ENCODE assay signal across 17 cellular contexts in the genomic region with DNA sequence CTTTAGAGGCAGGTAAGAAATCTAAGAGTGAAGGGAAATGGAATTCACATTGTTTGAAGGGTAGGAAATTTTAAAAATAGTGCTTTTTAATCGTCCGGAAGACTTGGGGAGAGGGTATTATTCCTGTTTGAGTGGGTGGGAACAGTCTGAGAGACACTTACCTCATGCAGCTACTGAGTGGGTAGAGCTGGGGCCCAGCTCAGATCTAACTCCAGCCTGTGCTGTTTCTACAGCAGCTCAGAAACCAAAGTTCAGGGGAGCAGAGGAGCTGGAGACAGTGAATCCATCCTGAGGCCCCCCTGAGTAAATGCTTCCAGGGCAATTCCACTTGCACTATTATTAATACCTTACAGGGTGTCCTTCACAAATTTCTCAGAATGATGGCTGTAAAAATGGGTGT.
"Had no signal": no experiment of that assay in that cellular context is flagged by ENCODE, and none has a peak within 500 bp of the region (broad histone marks: within the 10 kb centered on the region; RNA-seq: fewer than 3 reads in every experiment).

No MANE protein-coding gene starts in this region.

- H3K9me3 ChIP-seq: body of pancreas, SK-N-SH had no signal

- DNase-seq: activated CD4-positive, alpha-beta memory T cell treated with anti-CD3 and anti-CD28 coated beads, Interleukin-2, amount 10 ng/mL, durations not matched to agents 7 days and 5 days; activated CD4-positive, alpha-beta T cell treated with anti-CD3 and anti-CD28 coated beads for 36 hours; activated CD4-positive, alpha-beta T cell treated with anti-CD3 and anti-CD28 coated beads, Interleukin-2, amount 50 U/mL, for 1 hour; activated gamma-delta T cell treated with Interleukin-2 at 50 U/mL for 16 hours; activated naive CD4-positive, alpha-beta T cell treated with anti-CD3 and anti-CD28 coated beads, Interleukin-2, amount 10 ng/mL, durations not matched to agents 7 days and 5 days; activated naive CD8-positive, alpha-beta T cell treated with anti-CD3 and anti-CD28 coated beads, Interleukin-2, amount 10 ng/mL, durations not matched to agents 7 days and 5 days; activated T-cell treated with anti-CD3 and anti-CD28 coated beads, Interleukin-2, amount 50 U/mL, for 72 hours; NCI-H1048; NCI-H1930; NCI-H2171 treated with DMSO at 0.1 percent for 48 hours; NCI-H510A; NCI-H526 treated with DMSO at 0.1 percent for 48 hours; NCI-H82; SIG-M5; SK-N-SH; WERI-Rb-1 had no signal

- H3K4me3 ChIP-seq: body of pancreas had no signal

- H3K9me2 ChIP-seq: SK-N-SH had no signal

- H3K36me3 ChIP-seq: WERI-Rb-1 had no signal

- H3K27ac ChIP-seq: body of pancreas, WERI-Rb-1 had no signal

- H3K4me2 ChIP-seq: SK-N-SH had no signal

- H3K9ac ChIP-seq: SK-N-SH had no signal

- H3K27me3 ChIP-seq: body of pancreas had no signal
